Comparison of ENCODE assay signal across 10 cellular contexts in the genomic region with DNA sequence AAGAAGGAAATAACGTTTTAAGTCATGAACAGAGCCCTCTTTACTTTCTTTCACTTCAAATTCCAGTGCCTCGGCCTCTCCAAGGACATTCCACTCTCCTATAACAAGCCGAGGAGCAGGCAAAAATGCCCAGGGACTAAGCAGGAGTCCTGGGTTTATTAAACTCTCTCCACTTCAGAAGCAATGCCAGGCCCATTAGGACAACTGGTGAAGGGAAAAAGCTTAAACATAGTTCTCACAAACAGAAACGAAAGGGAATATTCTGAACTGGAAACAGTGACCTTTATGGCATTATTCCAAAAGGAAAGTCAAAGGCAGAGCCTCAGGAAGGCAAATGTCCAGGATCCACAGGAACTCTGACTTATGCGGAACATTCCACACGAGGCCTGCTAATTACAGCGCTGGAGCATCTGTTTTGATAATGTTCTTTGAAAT. TPM values are rescaled to one million over a fixed set of nuclear protein-coding genes. Genes with fewer than 3 reads are reported as not detected.
DNase-seq lines count a peak whose midpoint lies in the region; ATAC-seq and TF ChIP-seq lines count a peak whose summit lies in the region.
"Had no signal": no experiment of that assay in that cellular context is flagged by ENCODE, and none has a peak within 500 bp of the region (broad histone marks: within the 10 kb centered on the region; RNA-seq: fewer than 3 reads in every experiment).

No MANE protein-coding gene starts in this region.

- TF ChIP-seq CTCF in psoas muscle (IDR thresholded peaks at IDR 0.05), result no peak

- no peaks in the 10 kb centered on the region for H3K9me3 ChIP-seq in psoas muscle
- H3K9me3 ChIP-seq: BE2C had no signal

- DNase-seq in AG08396 (ENCODE audit: low spot score) (peak; percentile 8), cerebellar cortex (ENCODE audit: low spot score) (peak; percentile 78), iris pigment epithelial cell (ENCODE audit: low read depth) (peak; percentile 35), psoas muscle (no peak), NCI-H1092 (lab: John Stamatoyannopoulos, UW) (no peak)
- DNase-seq in activated CD4-positive, alpha-beta memory T cell treated with anti-CD3 and anti-CD28 coated beads for 36 hours, result no peak
- no peak for DNase-seq in effector memory CD8-positive, alpha-beta T cell
- no peak for DNase-seq in activated naive CD4-positive, alpha-beta T cell treated with Interleukin-2 at 50 U/mL for 16 hours
- DNase-seq: BE2C had no signal

- CTCF ChIA-PET in activated CD4-positive, alpha-beta memory T cell treated with anti-CD3 and anti-CD28 coated beads for 36 hours (lab: Charles Lee), result interaction anchor here (0.9 to 3.3 kb wide), 6 partner anchors 10 to 645 kb away, joined by 3 to 47 read pairs (median 8); a partner anchor contains a TSS

- no peaks in the 10 kb centered on the region for H3K36me3 Mint-ChIP-seq in activated CD4-positive, alpha-beta memory T cell treated with anti-CD3 and anti-CD28 coated beads for 36 hours
- H3K36me3 Mint-ChIP-seq in effector memory CD8-positive, alpha-beta T cell (ENCODE audit: insufficient read depth), result peaks cover 4% of the 10 kb centered on the region
- H3K36me3 Mint-ChIP-seq: type B pancreatic cell had no signal

- H3K27ac ChIP-seq in psoas muscle, result peak overlapping the region; percentile 73

- H3K4me1 Mint-ChIP-seq in activated CD4-positive, alpha-beta memory T cell treated with anti-CD3 and anti-CD28 coated beads for 36 hours (ENCODE audit: low read depth), result peaks cover 22% of the 10 kb centered on the region
- peaks cover 7 to 8% of the 10 kb centered on the region in 2 donors for H3K4me1 Mint-ChIP-seq in effector memory CD8-positive, alpha-beta T cell (ENCODE audit: low read depth in 2 of 2)

- H3K4me1 ChIP-seq in psoas muscle, result peaks cover 17% of the 10 kb centered on the region

- H3K27ac Mint-ChIP-seq in activated CD4-positive, alpha-beta memory T cell treated with anti-CD3 and anti-CD28 coated beads for 36 hours, result no peak overlapping the region
- no peak overlapping the region for H3K27ac Mint-ChIP-seq in effector memory CD8-positive, alpha-beta T cell
- H3K27ac Mint-ChIP-seq: type B pancreatic cell had no signal

- 11 to 14% (median 11%) methylated on average over 7 of the region's 7 CpGs for WGBS in psoas muscle, 3 donors

- no peaks in the 10 kb centered on the region for H3K36me3 ChIP-seq in psoas muscle (ENCODE audit: insufficient read depth in 1 of 2, low read depth in 1 of 2)
- H3K36me3 ChIP-seq: BE2C had no signal

- no peaks in the 10 kb centered on the region for H3K9me3 Mint-ChIP-seq in activated CD4-positive, alpha-beta memory T cell treated with anti-CD3 and anti-CD28 coated beads for 36 hours
- H3K9me3 Mint-ChIP-seq in effector memory CD8-positive, alpha-beta T cell, result no peaks in the 10 kb centered on the region
- H3K9me3 Mint-ChIP-seq: type B pancreatic cell had no signal

- no peaks in the 10 kb centered on the region for H3K27me3 ChIP-seq in psoas muscle (ENCODE audit: insufficient read depth in 3 of 3, low read length in 2 of 3)
- H3K27me3 ChIP-seq: BE2C had no signal

- no peak overlapping the region for H3K4me3 ChIP-seq in psoas muscle

- intact Hi-C loops in psoas muscle (cut with DNase I), result loop anchor here (5.0 to 10.0 kb wide), 5 partner anchors 99 to 459 kb away; a partner anchor contains a TSS
- intact Hi-C loops in activated CD4-positive, alpha-beta memory T cell treated with anti-CD3 and anti-CD28 coated beads for 36 hours (cut with micrococcal nuclease), result loop anchor here (2.0 to 5.0 kb wide), 2 partner anchors 27 to 276 kb away; no protein-coding TSS in a partner anchor

- no peak overlapping the region for H3K4me3 Mint-ChIP-seq in activated CD4-positive, alpha-beta memory T cell treated with anti-CD3 and anti-CD28 coated beads for 36 hours
- no peak overlapping the region for H3K4me3 Mint-ChIP-seq in effector memory CD8-positive, alpha-beta T cell
- H3K4me3 Mint-ChIP-seq: type B pancreatic cell had no signal

- POLR2A ChIA-PET in activated CD4-positive, alpha-beta memory T cell treated with anti-CD3 and anti-CD28 coated beads for 36 hours (lab: Charles Lee), result no interaction called here

- H3K27me3 Mint-ChIP-seq in activated CD4-positive, alpha-beta memory T cell treated with anti-CD3 and anti-CD28 coated beads for 36 hours, result no peaks in the 10 kb centered on the region
- peaks cover 0 to 5% of the 10 kb centered on the region in 2 donors for H3K27me3 Mint-ChIP-seq in effector memory CD8-positive, alpha-beta T cell
- H3K27me3 Mint-ChIP-seq: type B pancreatic cell had no signal

- ATAC-seq in psoas muscle, result peak in 3 of 4 donors; percentile 23 to 63 (median 53)
- no peak for ATAC-seq in effector memory CD8-positive, alpha-beta T cell (replicated peaks)

RNA-seq across cellular contexts. Expression of a gene that starts 30.9 kb away (rescaled TPM):
- 10 to 100 TPM; 41.3 to 58.6 (median 44.9) TPM for total RNA-seq in psoas muscle
- polyA plus RNA-seq in psoas muscle, result 10 to 100 TPM; 48.5 to 81.0 (median 50.5) TPM
- total RNA-seq in activated CD4-positive, alpha-beta memory T cell treated with anti-CD3 and anti-CD28 coated beads for 36 hours, result 10 to 100 TPM; 49.3 to 53.0 TPM

Comparison
In these comparisons a context has a peak if more than half of its experiments do, and no peak if none do; other contexts are left out.
1. DNase-seq: peak in AG08396 (single experiment), cerebellar cortex (single experiment) and iris pigment epithelial cell (single experiment); none in psoas muscle (0 of 2), activated CD4-positive, alpha-beta memory T cell treated with anti-CD3 and anti-CD28 coated beads for 36 hours (single experiment), effector memory CD8-positive, alpha-beta T cell (0 of 3), NCI-H1092 (single experiment) and activated naive CD4-positive, alpha-beta T cell treated with Interleukin-2 at 50 U/mL for 16 hours (single experiment).